In the genomic region with DNA sequence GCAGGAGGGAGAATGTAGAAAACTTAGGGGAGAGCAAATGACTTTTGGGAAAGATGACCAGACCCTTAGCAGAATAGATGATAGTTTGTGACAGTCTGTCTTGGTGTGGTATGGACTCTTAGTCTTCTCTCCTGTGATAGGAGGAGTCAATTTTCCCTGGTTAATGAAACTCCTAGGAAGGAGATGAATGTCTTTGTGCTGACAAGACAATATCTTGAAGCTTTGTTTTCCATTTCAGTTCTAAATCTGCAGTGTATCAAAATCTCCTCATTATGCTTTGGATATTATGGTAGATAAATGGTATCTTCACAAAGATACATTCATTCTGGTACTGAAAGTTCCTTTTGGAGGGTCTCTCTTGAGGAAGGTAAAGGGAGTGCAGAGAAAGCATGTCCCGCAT, we compare ENCODE assay signal across 34 cellular contexts.
"Had no signal": no experiment of that assay in that cellular context is flagged by ENCODE, and none has a peak within 500 bp of the region (broad histone marks: within the 10 kb centered on the region; RNA-seq: fewer than 3 reads in every experiment).

No MANE protein-coding gene starts in this region.

- ATAC-seq: activated CD4-positive, CD25-positive, alpha-beta regulatory T cell treated with anti-CD3 and anti-CD28 coated beads, Interleukin-2, amount 50 U/mL, for 24 hours; activated CD8-positive, alpha-beta memory T cell treated with anti-CD3 and anti-CD28 coated beads, Interleukin-2, amount 10 ng/mL, durations not matched to agents 7 days and 5 days; activated CD8-positive, alpha-beta T cell treated with anti-CD3 and anti-CD28 coated beads, Interleukin-2, amount 10 ng/mL, durations not matched to agents 7 days and 5 days; activated naive CD4-positive, alpha-beta T cell treated with anti-CD3 and anti-CD28 coated beads, Interleukin-2, amount 50 U/mL, for 72 hours; esophagus mucosa; foreskin keratinocyte; gastrocnemius medialis; heart left ventricle; T-helper 17 cell had no signal

- H3K27me3 Mint-ChIP-seq: activated B cell treated with CpG ODN at 0.5 μM for 24 hours; activated CD8-positive, alpha-beta memory T cell treated with anti-CD3 and anti-CD28 coated beads, Interleukin-2, amount 10 ng/mL, durations not matched to agents 7 days and 5 days; activated naive CD8-positive, alpha-beta T cell treated with anti-CD3 and anti-CD28 coated beads, Interleukin-2, amount 10 ng/mL, durations not matched to agents 7 days and 5 days; T-helper 17 cell had no signal

- H3K36me3 ChIP-seq: ascending aorta, breast epithelium, cardiac muscle cell, colonic mucosa, gastrocnemius medialis, heart left ventricle, WERI-Rb-1 had no signal

- H3K9me3 ChIP-seq: ascending aorta, breast epithelium, colonic mucosa, gastrocnemius medialis, heart left ventricle had no signal

- H3K4me3 Mint-ChIP-seq: activated B cell treated with CpG ODN at 0.5 μM for 24 hours; activated CD8-positive, alpha-beta memory T cell treated with anti-CD3 and anti-CD28 coated beads, Interleukin-2, amount 10 ng/mL, durations not matched to agents 7 days and 5 days; activated CD8-positive, alpha-beta T cell treated with anti-CD3 and anti-CD28 coated beads, Interleukin-2, amount 10 ng/mL, durations not matched to agents 7 days and 5 days; activated naive CD4-positive, alpha-beta T cell treated with anti-CD3 and anti-CD28 coated beads for 36 hours; activated naive CD8-positive, alpha-beta T cell treated with anti-CD3 and anti-CD28 coated beads, Interleukin-2, amount 10 ng/mL, durations not matched to agents 7 days and 5 days; activated T-helper 1 cell treated with anti-CD3 and anti-CD28 coated beads, Interleukin-12 subunit alpha, Interleukin-12 subunit beta, Interleukin-2, Interleukin-4 antibody, amounts not matched to agents 30 ng/mL and 10 ng/mL and 1 ng/mL, durations not matched to agents 14 hours and 24 hours and 36 hours; brain; T-helper 17 cell; T-helper 2 cell treated with Interferon-gamma antibody and Interleukin-4, amounts not matched to agents 5 μg/mL and 100 μg/mL, for 36 hours had no signal

- H3K4me1 Mint-ChIP-seq: activated B cell treated with CpG ODN at 0.5 μM for 24 hours; activated CD8-positive, alpha-beta memory T cell treated with anti-CD3 and anti-CD28 coated beads, Interleukin-2, amount 10 ng/mL, durations not matched to agents 7 days and 5 days; activated naive CD8-positive, alpha-beta T cell treated with anti-CD3 and anti-CD28 coated beads, Interleukin-2, amount 10 ng/mL, durations not matched to agents 7 days and 5 days; brain; T-helper 17 cell had no signal

- H3K27me3 ChIP-seq: ascending aorta, breast epithelium, cardiac muscle cell, colonic mucosa, foreskin keratinocyte, gastrocnemius medialis, heart left ventricle had no signal

- DNase-seq: activated B cell treated with CpG ODN at 0.5 μM for 24 hours; activated CD4-positive, alpha-beta T cell treated with anti-CD3 and anti-CD28 coated beads for 48 hours; activated CD4-positive, alpha-beta T cell treated with anti-CD3 and anti-CD28 coated beads, Interleukin-2, amount 50 U/mL, for 1 hour; activated CD4-positive, alpha-beta T cell treated with anti-CD3 and anti-CD28 coated beads, Interleukin-2, amount 50 U/mL, for 48 hours; activated CD8-positive, alpha-beta memory T cell treated with anti-CD3 and anti-CD28 coated beads, Interleukin-2, amount 10 ng/mL, durations not matched to agents 7 days and 5 days; activated CD8-positive, alpha-beta memory T cell treated with anti-CD3 and anti-CD28 coated beads, Interleukin-2, amount 50 U/mL, for 4 hours; activated CD8-positive, alpha-beta T cell treated with anti-CD3 and anti-CD28 coated beads, Interleukin-2, amount 10 ng/mL, durations not matched to agents 7 days and 5 days; activated effector memory CD4-positive, alpha-beta T cell treated with anti-CD3 and anti-CD28 coated beads, Interleukin-2, amount 50 U/mL, for 16 hours; activated naive CD4-positive, alpha-beta T cell treated with anti-CD3 and anti-CD28 coated beads for 36 hours; activated naive CD8-positive, alpha-beta T cell treated with anti-CD3 and anti-CD28 coated beads, Interleukin-2, amount 10 ng/mL, durations not matched to agents 7 days and 5 days; activated T-cell treated with anti-CD3 and anti-CD28 coated beads, Interleukin-2, amount 50 U/mL, for 1 hour; activated T-cell treated with anti-CD3 and anti-CD28 coated beads, Interleukin-2, amount 50 U/mL, for 48 hours; central memory CD4-positive, alpha-beta T cell; cerebellar nuclear complex; colonic mucosa; effector CD8-positive, alpha-beta T cell; foreskin keratinocyte; gastrocnemius medialis; glutamatergic neuron; heart left ventricle; T-helper 1 cell; T-helper 17 cell; T1000; WERI-Rb-1 had no signal

- H3K27ac ChIP-seq: ascending aorta, breast epithelium, cardiac muscle cell, colonic mucosa, foreskin keratinocyte, gastrocnemius medialis, heart left ventricle, WERI-Rb-1 had no signal

- H3K4me1 ChIP-seq: ascending aorta, breast epithelium, colonic mucosa, foreskin keratinocyte, gastrocnemius medialis, heart left ventricle had no signal

- H3K36me3 Mint-ChIP-seq: activated CD8-positive, alpha-beta memory T cell treated with anti-CD3 and anti-CD28 coated beads, Interleukin-2, amount 10 ng/mL, durations not matched to agents 7 days and 5 days; activated naive CD4-positive, alpha-beta T cell treated with anti-CD3 and anti-CD28 coated beads, Interleukin-2, amount 50 U/mL, for 72 hours; activated naive CD8-positive, alpha-beta T cell treated with anti-CD3 and anti-CD28 coated beads, Interleukin-2, amount 10 ng/mL, durations not matched to agents 7 days and 5 days; brain had no signal

- H3K27ac Mint-ChIP-seq: activated B cell treated with CpG ODN at 0.5 μM for 24 hours; activated CD8-positive, alpha-beta memory T cell treated with anti-CD3 and anti-CD28 coated beads, Interleukin-2, amount 10 ng/mL, durations not matched to agents 7 days and 5 days; activated CD8-positive, alpha-beta T cell treated with anti-CD3 and anti-CD28 coated beads, Interleukin-2, amount 10 ng/mL, durations not matched to agents 7 days and 5 days; activated naive CD4-positive, alpha-beta T cell treated with anti-CD3 and anti-CD28 coated beads for 36 hours; activated naive CD4-positive, alpha-beta T cell treated with anti-CD3 and anti-CD28 coated beads, Interleukin-2, amount 50 U/mL, for 72 hours; activated naive CD8-positive, alpha-beta T cell treated with anti-CD3 and anti-CD28 coated beads, Interleukin-2, amount 10 ng/mL, durations not matched to agents 7 days and 5 days; activated T-helper 1 cell treated with anti-CD3 and anti-CD28 coated beads, Interleukin-12 subunit alpha, Interleukin-12 subunit beta, Interleukin-2, Interleukin-4 antibody, amounts not matched to agents 30 ng/mL and 10 ng/mL and 1 ng/mL, durations not matched to agents 14 hours and 24 hours and 36 hours; activated T-helper 2 cell treated with anti-CD3 and anti-CD28 coated beads, Interferon-gamma antibody, Interleukin-2, Interleukin-4, amounts not matched to agents 10 μg/mL and 5 μg/mL and 100 μg/mL, durations not matched to agents 14 hours and 24 hours and 36 hours; brain; T-helper 17 cell; T-helper 2 cell treated with Interferon-gamma antibody and Interleukin-4, amounts not matched to agents 5 μg/mL and 100 μg/mL, for 36 hours had no signal

- H3K4me3 ChIP-seq: ascending aorta, breast epithelium, cardiac muscle cell, colonic mucosa, gastrocnemius medialis, heart left ventricle had no signal
